8 cellular contexts compared by ENCODE assay signal in genomic region chr2:112275887-112276773, GRCh38. TPM values are rescaled to one million over a fixed set of nuclear protein-coding genes. Genes with fewer than 3 reads are reported as not detected.
A peak's percentile ranks its signal among the peaks of the same experiment; 100 is the strongest.
DNase-seq lines count a peak whose midpoint lies in the region; ATAC-seq and TF ChIP-seq lines count a peak whose summit lies in the region.

No MANE protein-coding gene starts in this region.

- no peaks in the 10 kb centered on the region for H3K36me3 ChIP-seq in BLaER1 treated with 17β-estradiol and CSF1 and Interleukin-3, amounts not matched to agents 10 nM and 100 nM
- H3K36me3 ChIP-seq in duodenal mucosa (ENCODE audit: control insufficient read depth in 1 of 2, insufficient read depth in 2 of 2, low read length in 2 of 2), result no peaks in the 10 kb centered on the region
- no peaks in the 10 kb centered on the region for H3K36me3 ChIP-seq in lower lobe of right lung

- no peaks in the 10 kb centered on the region for H3K9me3 ChIP-seq in BLaER1 treated with 17β-estradiol and CSF1 and Interleukin-3, amounts not matched to agents 10 nM and 100 nM (replicated peaks in 1 of 11)
- no peaks in the 10 kb centered on the region for H3K9me3 ChIP-seq in duodenal mucosa (ENCODE audit: control insufficient read depth in 1 of 2, low read length in 2 of 2)
- H3K9me3 ChIP-seq in lower lobe of right lung, result no peaks in the 10 kb centered on the region

- H3K4me1 ChIP-seq in BLaER1 treated with 17β-estradiol and CSF1 and Interleukin-3, amounts not matched to agents 10 nM and 100 nM, result peaks cover 6 to 30% (median 19%) of the 10 kb centered on the region in 10 experiments; a peak in 19 of 20 replicates
- H3K4me1 ChIP-seq in duodenal mucosa (ENCODE audit: control insufficient read depth in 1 of 2, insufficient read depth in 2 of 2, low read length in 2 of 2) (peaks cover 7 to 8% of the 10 kb centered on the region in 2 donors), lower lobe of right lung (peaks cover 14% of the 10 kb centered on the region)

- ATAC-seq in GM19351 (IDR thresholded peaks at IDR 0.05; ENCODE audit: unreplicated experiment) (peak; percentile 46), HG03520 (IDR thresholded peaks at IDR 0.05; ENCODE audit: unreplicated experiment) (peak; percentile 40), lower lobe of right lung (peak; percentile 91 to 93)

- CTCF ChIA-PET in activated CD4-positive, alpha-beta memory T cell treated with anti-CD3 and anti-CD28 coated beads, Interleukin-2, amount 10 ng/mL, durations not matched to agents 7 days and 5 days (lab: Charles Lee), result no interaction called here

- no peaks in the 10 kb centered on the region for H3K9me3 Mint-ChIP-seq in activated CD4-positive, alpha-beta memory T cell treated with anti-CD3 and anti-CD28 coated beads, Interleukin-2, amount 10 ng/mL, durations not matched to agents 7 days and 5 days

- peak overlapping the region; percentile 72 to 94 (median 83) for H3K4me2 ChIP-seq in BLaER1 treated with 17β-estradiol and CSF1 and Interleukin-3, amounts not matched to agents 10 nM and 100 nM

- no peak for TF ChIP-seq CTCF in lower lobe of right lung (IDR thresholded peaks at IDR 0.05)

- no peaks in the 10 kb centered on the region for H3K27me3 ChIP-seq in BLaER1 treated with 17β-estradiol and CSF1 and Interleukin-3, amounts not matched to agents 10 nM and 100 nM
- H3K27me3 ChIP-seq in duodenal mucosa (ENCODE audit: control insufficient read depth in 1 of 2, insufficient read depth in 2 of 2, low read length in 2 of 2) (no peaks in the 10 kb centered on the region), lower lobe of right lung (ENCODE audit: low read depth) (no peaks in the 10 kb centered on the region)

- peaks cover 3% of the 10 kb centered on the region for H3K36me3 Mint-ChIP-seq in activated CD4-positive, alpha-beta memory T cell treated with anti-CD3 and anti-CD28 coated beads, Interleukin-2, amount 10 ng/mL, durations not matched to agents 7 days and 5 days (ENCODE audit: low read depth)

- POLR2A ChIA-PET in activated CD4-positive, alpha-beta memory T cell treated with anti-CD3 and anti-CD28 coated beads, Interleukin-2, amount 10 ng/mL, durations not matched to agents 7 days and 5 days (lab: Charles Lee), result interaction anchor here (1.2 kb wide), 1 partner anchor 221 kb away, joined by 4 read pairs; the partner anchor contains the start of gene TMEM87B

- H3K27ac Mint-ChIP-seq in activated CD4-positive, alpha-beta memory T cell treated with anti-CD3 and anti-CD28 coated beads, Interleukin-2, amount 10 ng/mL, durations not matched to agents 7 days and 5 days, result peak overlapping the region; percentile 95

- no peaks in the 10 kb centered on the region for H3K27me3 Mint-ChIP-seq in activated CD4-positive, alpha-beta memory T cell treated with anti-CD3 and anti-CD28 coated beads, Interleukin-2, amount 10 ng/mL, durations not matched to agents 7 days and 5 days

- peaks cover 10% of the 10 kb centered on the region for H3K4me1 Mint-ChIP-seq in activated CD4-positive, alpha-beta memory T cell treated with anti-CD3 and anti-CD28 coated beads, Interleukin-2, amount 10 ng/mL, durations not matched to agents 7 days and 5 days

- H3K9ac ChIP-seq in BLaER1 treated with 17β-estradiol and CSF1 and Interleukin-3, amounts not matched to agents 10 nM and 100 nM, result peak overlapping the region; percentile 97 to 100 (median 100)
- peak overlapping the region; percentile 99 to 100 for H3K9ac ChIP-seq in duodenal mucosa (ENCODE audit: low read depth in 1 of 2, low read length in 2 of 2)

- no peaks in the 10 kb centered on the region for H4K20me1 ChIP-seq in BLaER1 treated with 17β-estradiol and CSF1 and Interleukin-3, amounts not matched to agents 10 nM and 100 nM

- DNase-seq in NCI-H774 (lab: John Stamatoyannopoulos, UW) (peak; percentile 85), lower lobe of right lung (peak; percentile 90)
- DNase-seq in activated CD4-positive, alpha-beta memory T cell treated with anti-CD3 and anti-CD28 coated beads, Interleukin-2, amount 10 ng/mL, durations not matched to agents 7 days and 5 days, result peak; percentile 78
- DNase-seq in stimulated activated CD4-positive, alpha-beta T cell treated with anti-CD3 and anti-CD28 coated beads, TNF-alpha, amount 100 ng/mL, for 1 hour (ENCODE audit: low read depth in 3 of 3, low spot score in 1 of 3), result peak; percentile 62 to 70 (median 69)

- peak overlapping the region; percentile 91 for H3K4me3 Mint-ChIP-seq in activated CD4-positive, alpha-beta memory T cell treated with anti-CD3 and anti-CD28 coated beads, Interleukin-2, amount 10 ng/mL, durations not matched to agents 7 days and 5 days

- intact Hi-C loops in lower lobe of right lung (cut with DNase I), result no loop called here

- H3K27ac ChIP-seq in BLaER1 treated with 17β-estradiol and CSF1 and Interleukin-3, amounts not matched to agents 10 nM and 100 nM, result peak overlapping the region; percentile 97 to 100 (median 100)
- H3K27ac ChIP-seq in duodenal mucosa (ENCODE audit: low read depth, low read length) (peak overlapping the region; percentile 100), lower lobe of right lung (peak overlapping the region; percentile 100)

- peak overlapping the region; percentile 69 to 97 (median 90) for H3K4me3 ChIP-seq in BLaER1 treated with 17β-estradiol and CSF1 and Interleukin-3, amounts not matched to agents 10 nM and 100 nM
- H3K4me3 ChIP-seq in duodenal mucosa (ENCODE audit: low read depth in 1 of 2, low read length in 2 of 2), result peak overlapping the region; percentile 78 to 95
- H3K4me3 ChIP-seq in lower lobe of right lung, result peak overlapping the region; percentile 85

RNA-seq across cellular contexts. Expression of gene ZC3H6, which starts 0.7 kb away (rescaled TPM):
- 10 to 100 TPM; 13.5 to 14.7 TPM for total RNA-seq in activated CD4-positive, alpha-beta memory T cell treated with anti-CD3 and anti-CD28 coated beads, Interleukin-2, amount 10 ng/mL, durations not matched to agents 7 days and 5 days
- total RNA-seq in lower lobe of right lung, result 18.0 TPM

RNA-seq across cellular contexts. Expression of gene ZC3H8, which starts 21.3 kb away (rescaled TPM):
- 10 to 100 TPM; 12.3 to 12.9 TPM for total RNA-seq in activated CD4-positive, alpha-beta memory T cell treated with anti-CD3 and anti-CD28 coated beads, Interleukin-2, amount 10 ng/mL, durations not matched to agents 7 days and 5 days
- total RNA-seq in lower lobe of right lung, result 5.0 TPM

Comparison
In these comparisons a context has a peak if more than half of its experiments do, and no peak if none do; other contexts are left out.
1. Peak in every context shown above with its lines: DNase-seq, ATAC-seq, H3K4me3 ChIP-seq and H3K27ac ChIP-seq.
2. ATAC-seq: peak in every context shown above with its lines; median percentile 92 in lower lobe of right lung; 46 in GM19351; 40 in HG03520.